32 cellular contexts compared by ENCODE assay signal in genomic region chr22:22671506-22671905, GRCh38. TPM values are rescaled to one million over a fixed set of nuclear protein-coding genes. Genes with fewer than 3 reads are reported as not detected.
"Had no signal": no experiment of that assay in that cellular context is flagged by ENCODE, and none has a peak within 500 bp of the region (broad histone marks: within the 10 kb centered on the region; RNA-seq: fewer than 3 reads in every experiment).

No MANE protein-coding gene starts in this region.

- H3K27ac ChIP-seq: neural progenitor cell, ovary, parathyroid adenoma, psoas muscle, right lobe of liver, sigmoid colon, skin epidermis, spleen, stomach, thoracic aorta, thyroid gland, tibial nerve, upper lobe of left lung, vagina had no signal

- H3K4me2 ChIP-seq: neural progenitor cell, smooth muscle cell had no signal

- H3K36me3 ChIP-seq: neural progenitor cell, ovary, right lobe of liver, sigmoid colon, spleen, stomach, thoracic aorta, thyroid gland, tibial nerve, upper lobe of left lung, vagina had no signal

- H3K27me3 ChIP-seq: ovary, right lobe of liver, sigmoid colon, spleen, thyroid gland, upper lobe of left lung, vagina had no signal

- H3K79me2 ChIP-seq: parathyroid adenoma had no signal

- H2AFZ ChIP-seq: neural progenitor cell, parathyroid adenoma had no signal

- H3K4me1 ChIP-seq: parathyroid adenoma, psoas muscle, right lobe of liver, sigmoid colon, spleen, stomach, tibial nerve, vagina had no signal

- H3K9me3 ChIP-seq: ovary, psoas muscle, sigmoid colon, thyroid gland, upper lobe of left lung, vagina had no signal

- H3K9ac ChIP-seq: neural progenitor cell, parathyroid adenoma had no signal

- DNase-seq: natural killer cell; occipital lobe; ovary; psoas muscle; right cardiac atrium; right lobe of liver; sigmoid colon; spleen; stimulated activated CD4-positive, alpha-beta T cell treated with anti-CD3 and anti-CD28 coated beads, Interleukin-12 subunit alpha, Interleukin-12 subunit beta, amount 100 ng/mL, for 4 hours; stimulated activated CD4-positive, alpha-beta T cell treated with anti-CD3 and anti-CD28 coated beads, Interleukin-2, amount 100 ng/mL, for 24 hours; stimulated activated CD4-positive, alpha-beta T cell treated with anti-CD3 and anti-CD28 coated beads, Interleukin-2, amount 100 ng/mL, for 48 hours; stimulated activated CD4-positive, alpha-beta T cell treated with anti-CD3 and anti-CD28 coated beads, Interleukin-4, amount 100 ng/mL, for 24 hours; stimulated activated naive B cell treated with anti-CD40 and anti-IgM and Interleukin-4, amounts not matched to agents 10 μg/mL and 1 μg/mL and 100 μg/mL, for 72 hours; stimulated activated naive CD4-positive, alpha-beta T cell treated with Interleukin-2 at 50 U/mL for 16 hours; stomach; thyroid gland; trophoblast cell; upper lobe of left lung had no signal

- ATAC-seq: psoas muscle; right cardiac atrium; right lobe of liver; stimulated activated naive B cell treated with anti-CD40 and anti-IgM and Interleukin-4, amounts not matched to agents 10 μg/mL and 1 μg/mL and 100 μg/mL, for 72 hours had no signal

- H3K4me3 ChIP-seq: neural progenitor cell, ovary, psoas muscle, right lobe of liver, sigmoid colon, skin epidermis, smooth muscle cell, spleen, stomach, thoracic aorta, thyroid gland, tibial nerve, upper lobe of left lung, vagina had no signal

RNA-seq across cellular contexts. Expression of gene GGTLC2, which starts 27.1 kb away (rescaled TPM):
- total RNA-seq: natural killer cell, occipital lobe, osteoblast, ovary, progenitor cell of endocrine pancreas, psoas muscle, renal cortical epithelial cell, right cardiac atrium, right lobe of liver, sigmoid colon, smooth muscle cell, spleen, stomach, subcutaneous adipose tissue, temporal lobe, thoracic aorta, tibial nerve, ureter, vagina had no signal
- polyA plus RNA-seq: neural cell, ovary, psoas muscle, right cardiac atrium, sigmoid colon, smooth muscle cell, spleen, stomach had no signal
